26 cellular contexts compared by ENCODE assay signal in the genomic region with DNA sequence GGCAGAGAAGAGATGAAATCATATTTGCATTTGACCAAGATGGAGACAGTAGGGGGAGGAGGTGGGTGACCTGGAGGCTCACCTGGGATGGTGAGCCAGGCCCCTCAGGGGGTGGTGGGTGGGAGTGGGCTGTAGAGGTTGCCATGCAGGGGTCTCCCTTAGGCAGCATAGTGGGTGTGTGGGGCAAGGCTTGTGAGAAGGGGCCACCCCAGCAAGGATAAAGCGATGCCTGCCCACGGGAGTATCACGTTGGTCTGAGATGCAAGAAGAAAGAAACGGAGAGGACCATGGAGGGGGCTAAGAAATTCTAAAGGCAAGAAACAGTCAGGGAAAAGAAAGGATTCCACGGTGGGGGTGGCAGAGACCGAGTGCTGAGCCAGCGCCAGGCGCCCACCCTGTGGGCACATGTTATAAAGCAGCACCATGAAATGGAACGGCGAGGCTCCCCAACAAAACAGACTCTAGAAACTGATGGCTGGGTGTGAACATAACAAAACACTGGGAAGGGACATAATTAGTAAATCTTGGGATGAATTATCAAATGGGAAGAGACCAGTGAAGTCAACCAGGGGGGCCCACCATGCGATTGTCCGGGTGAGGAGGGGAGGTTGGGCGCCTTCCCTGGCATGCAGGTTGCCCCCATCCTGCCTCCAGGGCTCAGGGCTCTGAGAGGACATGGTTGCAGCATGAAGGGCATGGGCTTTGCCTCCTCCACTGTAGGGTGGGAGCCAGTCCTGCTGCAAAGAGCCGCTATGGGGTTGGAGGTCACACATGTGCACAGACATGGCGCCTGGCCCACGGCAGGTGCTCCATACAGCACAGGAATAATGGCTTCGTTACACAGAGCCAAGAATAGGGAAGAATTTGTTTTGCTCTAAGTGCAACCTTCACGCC. TPM values are rescaled to one million over a fixed set of nuclear protein-coding genes. Genes with fewer than 3 reads are reported as not detected.
DNase-seq lines count a peak whose midpoint lies in the region; ATAC-seq, FAIRE-seq and TF ChIP-seq lines count a peak whose summit lies in the region.
"Had no signal": no experiment of that assay in that cellular context is flagged by ENCODE, and none has a peak within 500 bp of the region (broad histone marks: within the 10 kb centered on the region; RNA-seq: fewer than 3 reads in every experiment).

No MANE protein-coding gene starts in this region.

- peak overlapping the region; percentile 41; the same call in 1 of the 3 replicates for H3K4me2 ChIP-seq in A549
- H3K4me2 ChIP-seq in BLaER1, result peak overlapping the region; percentile 43; the same call in 1 of the 2 replicates
- peak overlapping the region; percentile 22 for H3K4me2 ChIP-seq in osteoblast (ENCODE audit: insufficient read depth, low read length)
- H3K4me2 ChIP-seq: GM23338 had no signal

- peaks cover 14% of the 10 kb centered on the region; the same call in 2 of the 3 replicates for H3K4me1 ChIP-seq in A549
- peaks cover 28% of the 10 kb centered on the region for H3K4me1 ChIP-seq in BLaER1
- peaks cover 22% of the 10 kb centered on the region for H3K4me1 ChIP-seq in osteoblast (ENCODE audit: insufficient read depth, low read length)
- H3K4me1 ChIP-seq: body of pancreas, pancreas had no signal

- no peaks in the 10 kb centered on the region for H3K79me2 ChIP-seq in osteoblast (ENCODE audit: insufficient read depth, low read length)

- H3K9me3 Mint-ChIP-seq in chondrocyte (ENCODE audit: low read depth), result no peaks in the 10 kb centered on the region
- H3K9me3 Mint-ChIP-seq: CD4-positive, alpha-beta T cell; GM23338; naive thymus-derived CD8-positive, alpha-beta T cell; stimulated activated effector memory CD8-positive, alpha-beta T cell treated with anti-CD3 and anti-CD28 coated beads, Interleukin-12 subunit alpha, Interleukin-12 subunit beta, amount 100 ng/mL, for 72 hours had no signal

- ATAC-seq in A549 (no peak; a peak in 1 of 6 replicates), GM21423 (IDR thresholded peaks at IDR 0.05; ENCODE audit: unreplicated experiment) (no peak)
- ATAC-seq: activated CD8-positive, alpha-beta T cell treated with anti-CD3 and anti-CD28 coated beads, Interleukin-2, amount 10 ng/mL, durations not matched to agents 7 days and 5 days; body of pancreas; GM23338; naive thymus-derived CD8-positive, alpha-beta T cell; pancreas; right cardiac atrium; SK-N-SH treated with all-trans-retinoic acid at 6 μM for 48 hours; stimulated activated effector memory CD8-positive, alpha-beta T cell treated with anti-CD3 and anti-CD28 coated beads, Interleukin-12 subunit alpha, Interleukin-12 subunit beta, amount 100 ng/mL, for 72 hours; T-helper 17 cell had no signal

- H3K9me3 ChIP-seq in A549, result no peaks in the 10 kb centered on the region
- H3K9me3 ChIP-seq in BLaER1, result no peaks in the 10 kb centered on the region
- H3K9me3 ChIP-seq in osteoblast (ENCODE audit: low read depth, low read length), result no peaks in the 10 kb centered on the region
- H3K9me3 ChIP-seq: body of pancreas, pancreas had no signal

- TF ChIP-seq POLR2A in A549 (IDR thresholded peaks at IDR 0.05; ENCODE audit: low read length), result no peak

- H2AFZ ChIP-seq in osteoblast (ENCODE audit: low read length), result no peak overlapping the region
- H2AFZ ChIP-seq: GM23338 had no signal

- TF ChIP-seq CTCF in A549 (IDR thresholded peaks at IDR 0.05) (no peak), chondrocyte (IDR thresholded peaks at IDR 0.05) (no peak), osteoblast (IDR thresholded peaks at IDR 0.05; ENCODE audit: extremely low read depth, low read depth, low read length) (no peak)

- TF ChIP-seq EP300 in A549 (IDR thresholded peaks at IDR 0.05), result no peak

- WGBS in A549 (ENCODE audit: missing lambda C conversion rate), result 66% methylated on average over 17 of the region's 18 CpGs

- H3K36me3 ChIP-seq in BLaER1, result no peaks in the 10 kb centered on the region
- no peaks in the 10 kb centered on the region for H3K36me3 ChIP-seq in osteoblast (ENCODE audit: insufficient read depth, low read length)
- H3K36me3 ChIP-seq: pancreas had no signal

- no peak overlapping the region for H3K4me3 Mint-ChIP-seq in chondrocyte (ENCODE audit: unreplicated experiment)
- H3K4me3 Mint-ChIP-seq: activated CD8-positive, alpha-beta T cell treated with anti-CD3 and anti-CD28 coated beads, Interleukin-2, amount 10 ng/mL, durations not matched to agents 7 days and 5 days; CD4-positive, alpha-beta T cell; GM23338; naive thymus-derived CD8-positive, alpha-beta T cell; stimulated activated effector memory CD8-positive, alpha-beta T cell treated with anti-CD3 and anti-CD28 coated beads, Interleukin-12 subunit alpha, Interleukin-12 subunit beta, amount 100 ng/mL, for 72 hours; T-helper 17 cell had no signal

- peaks cover 5% of the 10 kb centered on the region for H3K4me1 Mint-ChIP-seq in chondrocyte (ENCODE audit: low read depth)

- CTCF ChIA-PET in A549 (lab: Yijun Ruan, JAX), result interaction anchor here (0.9 to 1.5 kb wide), 3 partner anchors 8 to 152 kb away, joined by 4 to 5 read pairs (median 4); no protein-coding TSS in a partner anchor

- H3K27me3 ChIP-seq in BLaER1 (no peaks in the 10 kb centered on the region), osteoblast (ENCODE audit: insufficient read depth, low read length) (peaks cover 15% of the 10 kb centered on the region)
- H3K27me3 ChIP-seq: body of pancreas, pancreas had no signal

- no peak overlapping the region for H3K27ac ChIP-seq in A549
- no peak overlapping the region for H3K27ac ChIP-seq in BLaER1
- no peak overlapping the region for H3K27ac ChIP-seq in osteoblast (ENCODE audit: low read depth, low read length)
- H3K27ac ChIP-seq: body of pancreas, pancreas had no signal

- no peak overlapping the region for H3K27ac Mint-ChIP-seq in chondrocyte (ENCODE audit: unreplicated experiment)
- H3K27ac Mint-ChIP-seq: activated CD8-positive, alpha-beta T cell treated with anti-CD3 and anti-CD28 coated beads, Interleukin-2, amount 10 ng/mL, durations not matched to agents 7 days and 5 days; CD4-positive, alpha-beta T cell; GM23338; naive thymus-derived CD8-positive, alpha-beta T cell; stimulated activated effector memory CD8-positive, alpha-beta T cell treated with anti-CD3 and anti-CD28 coated beads, Interleukin-12 subunit alpha, Interleukin-12 subunit beta, amount 100 ng/mL, for 72 hours; T-helper 17 cell had no signal

- peaks cover 16% of the 10 kb centered on the region for H3K27me3 Mint-ChIP-seq in chondrocyte (ENCODE audit: low read depth)

- POLR2A ChIA-PET in A549 (lab: Yijun Ruan, JAX), result no interaction called here

- H3K9ac ChIP-seq in BLaER1, result no peak overlapping the region

- H4K20me1 ChIP-seq in BLaER1 (no peaks in the 10 kb centered on the region), osteoblast (ENCODE audit: insufficient read depth, low read length) (no peaks in the 10 kb centered on the region)

- FAIRE-seq in A549 (lab: Jason Lieb, UNC), result no peak
- FAIRE-seq: D721Med, kidney, pancreas, urothelium cell line had no signal

- TF ChIP-seq RAD21 in A549 (conservative IDR thresholded peaks at IDR 0.05 in 1 of 2, IDR thresholded peaks at IDR 0.05 in 1 of 2), result no peak

- H3K36me3 Mint-ChIP-seq in chondrocyte (ENCODE audit: low read depth), result no peaks in the 10 kb centered on the region
- H3K36me3 Mint-ChIP-seq: naive thymus-derived CD8-positive, alpha-beta T cell; stimulated activated effector memory CD8-positive, alpha-beta T cell treated with anti-CD3 and anti-CD28 coated beads, Interleukin-12 subunit alpha, Interleukin-12 subunit beta, amount 100 ng/mL, for 72 hours had no signal

- DNase-seq in A549 (ENCODE audit: low read depth in 1 of 2, low spot score in 1 of 2) (no peak), chondrocyte (ENCODE audit: low spot score) (peak; percentile 61), osteoblast (ENCODE audit: insufficient read length, low spot score, missing footprints) (peak; percentile 48), H4 (ENCODE audit: low spot score) (no peak), NCI-H1092 (lab: John Stamatoyannopoulos, UW) (no peak)
- DNase-seq: activated CD8-positive, alpha-beta T cell treated with anti-CD3 and anti-CD28 coated beads, Interleukin-2, amount 10 ng/mL, durations not matched to agents 7 days and 5 days; activated naive CD4-positive, alpha-beta T cell treated with Interleukin-2 at 50 U/mL for 16 hours; body of pancreas; kidney; naive thymus-derived CD8-positive, alpha-beta T cell; NCI-H187 treated with DMSO at 0.1 percent for 48 hours; NCI-H774; right cardiac atrium; stimulated activated CD4-positive, alpha-beta T cell treated with anti-CD3 and anti-CD28 coated beads, Interleukin-12 subunit alpha, Interleukin-12 subunit beta, amount 100 ng/mL, for 4 hours; stimulated activated CD4-positive, alpha-beta T cell treated with anti-CD3 and anti-CD28 coated beads, Interleukin-4, amount 100 ng/mL, for 1 hour; substantia nigra; T-helper 17 cell had no signal

- H3K4me3 ChIP-seq in A549 (no peak overlapping the region), BLaER1 (no peak overlapping the region), osteoblast (ENCODE audit: insufficient read depth, low read length) (no peak overlapping the region)
- H3K4me3 ChIP-seq: body of pancreas, GM23338, pancreas had no signal

TF ChIP-seq in A549, 52 proteins besides CTCF, POLR2A, EP300 and RAD21 (continues in another document):
- TF ChIP-seq PHF8 (IDR thresholded peaks at IDR 0.05; ENCODE audit: borderline replicate concordance, low read depth) (no peak), FOSL2 (IDR thresholded peaks at IDR 0.05) (no peak), FOSL2 (CRISPR knock-in tag; IDR thresholded peaks at IDR 0.05) (no peak)

RNA-seq across cellular contexts. Expression of a gene that starts 11.9 kb away (rescaled TPM):
- polyA plus RNA-seq in A549 (2011; rRNA removed) (13.5 and 17.4 TPM in 2 replicates), A549 (2017; fragmentation: RNase III; extraction: RNeasy Plus Mini Kit Qiagen cat#74134 plus additional on column Dnase treatment) (6.9 to 7.1 TPM (median 7.0 TPM) in 3 replicates)
- 7.4 and 8.4 TPM in 2 replicates for polyA plus RNA-seq in A549 (2012; cell fraction: cytosol; rRNA removed)
- 11.6 and 13.8 TPM in 2 replicates for polyA plus RNA-seq in A549 (2012; cell fraction: nucleus; rRNA removed)
- 39.0 and 49.5 TPM in 2 replicates for polyA minus RNA-seq in A549 (2011; rRNA and poly(A)+ RNA removed)
- total RNA-seq in chondrocyte (8.9 to 18.2 TPM (median 18.1 TPM) in 3 replicates), osteoblast (33.9 and 40.9 TPM in 2 replicates)
- 15.7 and 17.2 TPM in 2 replicates for total RNA-seq in H4 (2014; rRNA removed; shearing (Covaris generic))

RNA-seq across cellular contexts. Expression of a gene that starts 44.5 kb away (rescaled TPM):
- 12.4 and 13.1 TPM in 2 replicates for polyA plus RNA-seq in A549 (2011; rRNA removed)
- polyA plus RNA-seq in A549 (2012; cell fraction: cytosol; rRNA removed), result 2.9 and 3.1 TPM in 2 replicates
- polyA plus RNA-seq in A549 (2012; cell fraction: nucleus; rRNA removed), result 1.7 and 2.3 TPM in 2 replicates
- 5.4 to 5.7 TPM (median 5.4 TPM) in 3 replicates for polyA plus RNA-seq in A549 (2017; fragmentation: RNase III; extraction: RNeasy Plus Mini Kit Qiagen cat#74134 plus additional on column Dnase treatment)
- 24.2 and 30.9 TPM in 2 replicates for polyA minus RNA-seq in A549 (2011; rRNA and poly(A)+ RNA removed)
- total RNA-seq in chondrocyte, result 18.0 to 21.2 TPM (median 18.6 TPM) in 3 replicates
- 12.7 and 13.8 TPM in 2 replicates for total RNA-seq in osteoblast
- 12.8 and 16.0 TPM in 2 replicates for total RNA-seq in H4 (2014; rRNA removed; shearing (Covaris generic))

Comparison
In these comparisons a context has a peak if more than half of its experiments do, and no peak if none do; other contexts are left out.
1. DNase-seq: peak in chondrocyte (single experiment) and osteoblast (single experiment); none in A549 (0 of 2), H4 (single experiment) and NCI-H1092 (single experiment).
2. Peak in every context shown above with its lines, with median percentiles within 50 percentile points of each other: H3K4me2 ChIP-seq.